ENCODE assay signal across 1 cellular context in the genomic region with DNA sequence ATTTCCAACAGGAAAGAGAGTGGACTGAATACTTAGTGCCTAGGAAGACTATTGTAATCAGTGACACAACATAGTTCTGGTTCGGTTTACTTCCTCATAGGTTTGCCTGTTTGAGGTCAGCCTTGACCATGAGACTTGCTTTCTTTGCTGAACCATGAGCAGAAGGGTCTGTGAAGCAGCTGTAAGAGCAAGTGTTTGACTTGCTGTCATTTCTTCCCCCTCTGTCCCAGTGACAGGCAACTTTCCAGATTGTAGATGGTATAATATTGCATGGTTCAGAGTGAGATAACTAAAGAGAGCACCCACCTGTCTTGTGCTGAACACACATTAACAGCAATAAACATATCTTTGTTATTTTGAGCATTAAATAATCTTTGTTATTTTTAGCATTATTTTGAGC.
TF ChIP-seq lines count a peak whose summit lies in the region.

No MANE protein-coding gene starts in this region.

TF ChIP-seq in IMR-90, 13 proteins besides CTCF, POLR2A, EP300 and RAD21:
- TF ChIP-seq RCOR1 (IDR thresholded peaks at IDR 0.05; ENCODE audit: insufficient replicate concordance, low read length), result no peak
- no peak for TF ChIP-seq ELK1 (IDR thresholded peaks at IDR 0.05; ENCODE audit: borderline replicate concordance, low read depth, low read length)
- TF ChIP-seq SMC3 (IDR thresholded peaks at IDR 0.05; ENCODE audit: low read depth, low read length), result no peak
- TF ChIP-seq MAZ (IDR thresholded peaks at IDR 0.05; ENCODE audit: borderline replicate concordance, low read depth, low read length), result no peak
- TF ChIP-seq, protein P1, sequence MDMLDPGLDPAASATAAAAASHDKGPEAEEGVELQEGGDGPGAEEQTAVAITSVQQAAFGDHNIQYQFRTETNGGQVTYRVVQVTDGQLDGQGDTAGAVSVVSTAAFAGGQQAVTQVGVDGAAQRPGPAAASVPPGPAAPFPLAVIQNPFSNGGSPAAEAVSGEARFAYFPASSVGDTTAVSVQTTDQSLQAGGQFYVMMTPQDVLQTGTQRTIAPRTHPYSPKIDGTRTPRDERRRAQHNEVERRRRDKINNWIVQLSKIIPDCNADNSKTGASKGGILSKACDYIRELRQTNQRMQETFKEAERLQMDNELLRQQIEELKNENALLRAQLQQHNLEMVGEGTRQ (IDR thresholded peaks at IDR 0.05; ENCODE audit: low read depth, low read length), result no peak
- no peak for TF ChIP-seq MAFK (IDR thresholded peaks at IDR 0.05; ENCODE audit: low read depth, low read length)
- no peak for TF ChIP-seq RFX5 (IDR thresholded peaks at IDR 0.05; ENCODE audit: low read depth, low read length)
- no peak for TF ChIP-seq CEBPB (IDR thresholded peaks at IDR 0.05; ENCODE audit: low read depth, low read length)
- no peak for TF ChIP-seq BHLHE40 (IDR thresholded peaks at IDR 0.05; ENCODE audit: low read depth, low read length)
TF ChIP-seq in IMR-90: peak in this region for 0.
